In the genomic region with DNA sequence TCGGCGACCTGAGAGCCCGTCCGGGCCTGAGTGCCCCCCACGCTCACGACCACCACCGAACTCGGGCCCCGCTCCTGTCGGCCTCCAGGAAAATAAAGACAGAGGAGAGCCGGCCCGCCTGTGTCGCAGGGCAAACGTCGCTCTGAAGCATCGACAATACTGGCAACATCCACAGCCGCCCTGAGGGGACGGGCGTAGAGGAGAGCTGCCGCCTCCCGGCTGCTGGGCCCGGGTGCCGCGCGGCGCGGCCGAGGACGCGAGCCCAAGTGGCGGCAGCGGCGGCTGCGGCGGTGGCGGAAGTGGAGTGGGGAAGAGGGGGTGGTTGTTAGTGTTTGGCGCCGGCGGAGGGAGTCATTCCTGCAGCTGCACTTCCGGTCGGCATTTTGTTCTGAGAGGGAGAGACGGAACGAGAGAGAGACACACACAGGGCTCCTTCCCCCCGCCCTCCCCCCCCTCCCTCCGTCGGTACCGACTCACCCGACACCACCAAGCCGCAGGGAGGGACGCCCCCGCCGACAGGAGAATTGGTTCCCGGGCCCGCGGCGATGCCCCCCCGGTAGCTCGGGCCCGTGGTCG, we compare ENCODE assay signal across 8 cellular contexts. TPM values are rescaled to one million over a fixed set of nuclear protein-coding genes. Genes with fewer than 3 reads are reported as not detected.
DNase-seq lines count a peak whose midpoint lies in the region; ATAC-seq, FAIRE-seq and TF ChIP-seq lines count a peak whose summit lies in the region.

A gene with protein sequence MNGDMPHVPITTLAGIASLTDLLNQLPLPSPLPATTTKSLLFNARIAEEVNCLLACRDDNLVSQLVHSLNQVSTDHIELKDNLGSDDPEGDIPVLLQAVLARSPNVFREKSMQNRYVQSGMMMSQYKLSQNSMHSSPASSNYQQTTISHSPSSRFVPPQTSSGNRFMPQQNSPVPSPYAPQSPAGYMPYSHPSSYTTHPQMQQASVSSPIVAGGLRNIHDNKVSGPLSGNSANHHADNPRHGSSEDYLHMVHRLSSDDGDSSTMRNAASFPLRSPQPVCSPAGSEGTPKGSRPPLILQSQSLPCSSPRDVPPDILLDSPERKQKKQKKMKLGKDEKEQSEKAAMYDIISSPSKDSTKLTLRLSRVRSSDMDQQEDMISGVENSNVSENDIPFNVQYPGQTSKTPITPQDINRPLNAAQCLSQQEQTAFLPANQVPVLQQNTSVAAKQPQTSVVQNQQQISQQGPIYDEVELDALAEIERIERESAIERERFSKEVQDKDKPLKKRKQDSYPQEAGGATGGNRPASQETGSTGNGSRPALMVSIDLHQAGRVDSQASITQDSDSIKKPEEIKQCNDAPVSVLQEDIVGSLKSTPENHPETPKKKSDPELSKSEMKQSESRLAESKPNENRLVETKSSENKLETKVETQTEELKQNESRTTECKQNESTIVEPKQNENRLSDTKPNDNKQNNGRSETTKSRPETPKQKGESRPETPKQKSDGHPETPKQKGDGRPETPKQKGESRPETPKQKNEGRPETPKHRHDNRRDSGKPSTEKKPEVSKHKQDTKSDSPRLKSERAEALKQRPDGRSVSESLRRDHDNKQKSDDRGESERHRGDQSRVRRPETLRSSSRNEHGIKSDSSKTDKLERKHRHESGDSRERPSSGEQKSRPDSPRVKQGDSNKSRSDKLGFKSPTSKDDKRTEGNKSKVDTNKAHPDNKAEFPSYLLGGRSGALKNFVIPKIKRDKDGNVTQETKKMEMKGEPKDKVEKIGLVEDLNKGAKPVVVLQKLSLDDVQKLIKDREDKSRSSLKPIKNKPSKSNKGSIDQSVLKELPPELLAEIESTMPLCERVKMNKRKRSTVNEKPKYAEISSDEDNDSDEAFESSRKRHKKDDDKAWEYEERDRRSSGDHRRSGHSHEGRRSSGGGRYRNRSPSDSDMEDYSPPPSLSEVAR (N-terminal part only) (plus strand): TSS at position 381 of the 576 bp plus-strand sequence. CDS start 76,928 bp downstream, outside the sequence.

- TF ChIP-seq CTCF in AG09309 (IDR thresholded peaks at IDR 0.05; ENCODE audit: control insufficient read depth, insufficient read depth, low read depth, low read length, missing control alignments) (no peak), keratinocyte (optimal IDR thresholded peaks at IDR 0.05 in 1 of 3, IDR thresholded peaks at IDR 0.05 in 1 of 3, conservative IDR thresholded peaks at IDR 0.05 in 1 of 3; ENCODE audit: extremely low read depth in 1 of 3, insufficient read depth in 2 of 3, low read length in 3 of 3) (peak in 1 of 3 experiments; percentile 24)

- no peaks in the 10 kb centered on the region for H3K36me3 ChIP-seq in keratinocyte (ENCODE audit: control insufficient read depth in 2 of 2, extremely low read depth in 1 of 2, insufficient read depth in 2 of 2, low read length in 2 of 2)

- peak within 1 kb of the TSS; percentile 93 for H2AFZ ChIP-seq in keratinocyte (ENCODE audit: control insufficient read depth, low read length)

- H3K9me3 ChIP-seq in keratinocyte (ENCODE audit: control insufficient read depth, low read depth, low read length), result no peaks in the 10 kb centered on the region

- dilution Hi-C loops in keratinocyte (cut with MboI; ENCODE audit: extremely low pct_ligation_motif_present, low sequenced_read_pairs), result no loop called here

- H3K27me3 ChIP-seq in keratinocyte (ENCODE audit: control insufficient read depth, extremely low read depth, insufficient read depth, low read length), result no peaks in the 10 kb centered on the region

- peaks cover 7% of the 10 kb centered on the region for H4K20me1 ChIP-seq in keratinocyte (ENCODE audit: control insufficient read depth, extremely low read depth, insufficient read depth, low read length)

- peaks cover 95% of the 10 kb centered on the region for H3K79me2 ChIP-seq in keratinocyte (ENCODE audit: control insufficient read depth, insufficient read depth, low read length)

- peak; percentile 45 for ATAC-seq in GM19025 (IDR thresholded peaks at IDR 0.05; ENCODE audit: low read depth, unreplicated experiment)
- ATAC-seq in HG03342 (IDR thresholded peaks at IDR 0.05; ENCODE audit: unreplicated experiment), result peak; percentile 64

- H3K9me1 ChIP-seq in keratinocyte (ENCODE audit: control insufficient read depth, extremely low read depth, insufficient read depth, low read length), result no peaks in the 10 kb centered on the region

- no peak for FAIRE-seq in keratinocyte (lab: Jason Lieb, UNC)

- peak within 1 kb of the TSS; percentile 97 for H3K9ac ChIP-seq in keratinocyte (ENCODE audit: control insufficient read depth, extremely low read depth, insufficient read depth, low read length)

- peak within 1 kb of the TSS; percentile 96 for H3K27ac ChIP-seq in keratinocyte (ENCODE audit: control insufficient read depth, insufficient read depth, low read length)

- H3K4me3 ChIP-seq in AG09309 (ENCODE audit: control insufficient read depth, low read depth, low read length), result peak within 1 kb of the TSS; percentile 98
- H3K4me3 ChIP-seq in keratinocyte (ENCODE audit: control insufficient read depth in 2 of 3, extremely low read depth in 1 of 3, insufficient read depth in 2 of 3, low read depth in 1 of 3, low read length in 3 of 3), result peak within 1 kb of the TSS; percentile 95 to 98 (median 96)

- peak; percentile 81 for DNase-seq in AG09309 (ENCODE audit: low read depth)
- DNase-seq in NCI-H345 treated with DMSO at 0.1 percent for 48 hours (lab: John Stamatoyannopoulos, UW; ENCODE audit: unreplicated experiment), result peak; percentile 81
- peak; percentile 81 for DNase-seq in activated CD4-positive, CD25-positive, alpha-beta regulatory T cell treated with anti-CD3 and anti-CD28 coated beads, Interleukin-2, amount 50 U/mL, for 16 hours (ENCODE audit: low read depth, low spot score)
- peak; percentile 91 for DNase-seq in central memory CD4-positive, alpha-beta T cell
- peak; percentile 52 for DNase-seq in keratinocyte (ENCODE audit: low read depth, low spot score)
- DNase-seq in stimulated activated CD4-positive, alpha-beta T cell treated with anti-CD3 and anti-CD28 coated beads, Interleukin-15, amount 100 ng/mL, for 1 hour (ENCODE audit: low read depth in 1 of 2, low spot score in 1 of 2), result peak; percentile 71 to 74

- peaks cover 14% of the 10 kb centered on the region for H3K4me1 ChIP-seq in keratinocyte (ENCODE audit: control insufficient read depth, extremely low read depth, insufficient read depth, low read length)

- H3K4me2 ChIP-seq in keratinocyte (ENCODE audit: control insufficient read depth, extremely low read depth, insufficient read depth, low read depth, low read length), result peak within 1 kb of the TSS; percentile 85

RNA-seq across cellular contexts. Expression of the gene that starts here (rescaled TPM):
- 21.4 to 26.0 TPM (median 23.4 TPM) in 3 replicates for polyA plus RNA-seq in keratinocyte
- 48.9 TPM for polyA plus RNA-seq in keratinocyte (2011; ENCODE audit: low read depth)
- polyA plus RNA-seq in keratinocyte (2011; cell fraction: cytosol; rRNA removed), result 8.9 and 16.8 TPM in 2 replicates
- 36.2 and 42.3 TPM in 2 replicates for polyA plus RNA-seq in keratinocyte (2011; cell fraction: nucleus; rRNA removed)
- 14.4 and 18.6 TPM in 2 replicates for polyA plus RNA-seq in keratinocyte (2012; ENCODE audit: low replicate concordance)
- 44.4 to 137 TPM (median 75.1 TPM) in 3 replicates for polyA minus RNA-seq in keratinocyte
- polyA minus RNA-seq in keratinocyte (2011; cell fraction: cytosol; rRNA and poly(A)+ RNA removed), result 14.0 TPM
- 54.3 and 109 TPM in 2 replicates for polyA minus RNA-seq in keratinocyte (2011; cell fraction: nucleus; rRNA and poly(A)+ RNA removed)

Comparison
In these comparisons a context has a peak if more than half of its experiments do, and no peak if none do; other contexts are left out.
1. Peak in every context shown above with its lines: DNase-seq, ATAC-seq, H3K4me3 ChIP-seq and H3K27ac ChIP-seq.